In genomic region chr7:151704284-151704968, GRCh38 we compare ENCODE assay signal across 22 cellular contexts.
"Had no signal": no experiment of that assay in that cellular context is flagged by ENCODE, and none has a peak within 500 bp of the region (broad histone marks: within the 10 kb centered on the region; RNA-seq: fewer than 3 reads in every experiment).

No MANE protein-coding gene starts in this region.

- H3K4me3 ChIP-seq: breast epithelium, colonic mucosa, esophagus muscularis mucosa, gastrocnemius medialis, pancreas, upper lobe of left lung had no signal

- H3K9me3 ChIP-seq: breast epithelium, colonic mucosa, esophagus muscularis mucosa, gastrocnemius medialis, pancreas, psoas muscle, upper lobe of left lung had no signal

- H3K4me1 ChIP-seq: breast epithelium, colonic mucosa had no signal

- H3K27ac ChIP-seq: breast epithelium, colonic mucosa, esophagus muscularis mucosa, pancreas had no signal

- H3K27me3 ChIP-seq: breast epithelium, colonic mucosa, esophagus muscularis mucosa, gastrocnemius medialis, pancreas, upper lobe of left lung had no signal

- H3K27ac Mint-ChIP-seq: activated B cell treated with CpG ODN at 0.5 μM for 24 hours; activated CD4-positive, alpha-beta T cell treated with anti-CD3 and anti-CD28 coated beads for 36 hours; activated naive CD8-positive, alpha-beta T cell treated with anti-CD3 and anti-CD28 coated beads for 36 hours; nephron had no signal

- H3K36me3 ChIP-seq: breast epithelium, colonic mucosa, gastrocnemius medialis, pancreas, upper lobe of left lung had no signal

- H3K4me3 Mint-ChIP-seq: activated B cell treated with CpG ODN at 0.5 μM for 24 hours; activated CD4-positive, alpha-beta T cell treated with anti-CD3 and anti-CD28 coated beads for 36 hours; activated naive CD8-positive, alpha-beta T cell treated with anti-CD3 and anti-CD28 coated beads for 36 hours; activated T-cell treated with anti-CD3 and anti-CD28 coated beads, Interleukin-2, amount 50 U/mL, for 4 hours; nephron; T-helper 17 cell had no signal

- ATAC-seq: activated CD4-positive, alpha-beta T cell treated with anti-CD3 and anti-CD28 coated beads for 36 hours; activated T-cell treated with anti-CD3 and anti-CD28 coated beads, Interleukin-2, amount 50 U/mL, for 4 hours; gastrocnemius medialis; left lobe of liver; psoas muscle; stimulated activated naive CD8-positive, alpha-beta T cell treated with anti-CD3 and anti-CD28 coated beads, Interleukin-15, Interleukin-2, amounts not matched to agents 100 U/mL and 50 U/mL, for 24 hours; T-helper 17 cell had no signal

- H3K9me3 Mint-ChIP-seq: activated B cell treated with CpG ODN at 0.5 μM for 24 hours; activated naive CD8-positive, alpha-beta T cell treated with anti-CD3 and anti-CD28 coated beads for 36 hours; activated T-cell treated with anti-CD3 and anti-CD28 coated beads, Interleukin-2, amount 50 U/mL, for 4 hours; nephron had no signal

- H3K27me3 Mint-ChIP-seq: activated B cell treated with CpG ODN at 0.5 μM for 24 hours; activated CD4-positive, alpha-beta T cell treated with anti-CD3 and anti-CD28 coated beads for 36 hours; activated naive CD8-positive, alpha-beta T cell treated with anti-CD3 and anti-CD28 coated beads for 36 hours; T-helper 17 cell had no signal

- DNase-seq: activated B cell treated with CpG ODN at 0.5 μM for 24 hours; activated CD4-positive, alpha-beta T cell treated with anti-CD3 and anti-CD28 coated beads for 36 hours; activated CD4-positive, alpha-beta T cell treated with anti-CD3 and anti-CD28 coated beads, Interleukin-2, amount 50 U/mL, for 4 hours; activated CD8-positive, alpha-beta memory T cell treated with anti-CD3 and anti-CD28 coated beads for 24 hours; activated CD8-positive, alpha-beta memory T cell treated with anti-CD3 and anti-CD28 coated beads, Interleukin-2, amount 50 U/mL, for 4 hours; activated naive CD4-positive, alpha-beta T cell treated with Interleukin-2 at 50 U/mL for 16 hours; activated naive CD8-positive, alpha-beta T cell treated with anti-CD3 and anti-CD28 coated beads for 36 hours; activated T-cell treated with anti-CD3 and anti-CD28 coated beads, Interleukin-2, amount 50 U/mL, for 4 hours; colonic mucosa; gastrocnemius medialis; mammary epithelial cell; stimulated activated CD4-positive, alpha-beta T cell treated with anti-CD3 and anti-CD28 coated beads, Interleukin-12 subunit alpha, Interleukin-12 subunit beta, amount 100 ng/mL, for 4 hours; stimulated activated CD4-positive, alpha-beta T cell treated with anti-CD3 and anti-CD28 coated beads, Interleukin-4, amount 100 ng/mL, for 4 hours; stimulated activated naive CD8-positive, alpha-beta T cell treated with anti-CD3 and anti-CD28 coated beads, Interleukin-15, Interleukin-2, amounts not matched to agents 100 U/mL and 50 U/mL, for 24 hours; T-helper 17 cell had no signal
